ENCODE assay signal across 13 cellular contexts in genomic region chr6:143700684-143701342, GRCh38. TPM values are rescaled to one million over a fixed set of nuclear protein-coding genes. Genes with fewer than 3 reads are reported as not detected.
DNase-seq lines count a peak whose midpoint lies in the region; ATAC-seq and TF ChIP-seq lines count a peak whose summit lies in the region.
"Had no signal": no experiment of that assay in that cellular context is flagged by ENCODE, and none has a peak within 500 bp of the region (broad histone marks: within the 10 kb centered on the region; RNA-seq: fewer than 3 reads in every experiment).

No MANE protein-coding gene starts in this region.

- ATAC-seq in right cardiac atrium: peak; percentile 53 to 70
- ATAC-seq in HG03354 (IDR thresholded peaks at IDR 0.05; ENCODE audit: poor library complexity, severe bottlenecking, unreplicated experiment): no peak
- no peak for ATAC-seq in GM21786 (IDR thresholded peaks at IDR 0.05; ENCODE audit: unreplicated experiment)

- H3K27ac ChIP-seq in right cardiac atrium (ENCODE audit: low read length) (no peak overlapping the region), stomach (peak overlapping the region; percentile 8 to 75 (median 70)), Peyer's patch (peak overlapping the region in 1 of 4 donors; percentile 28)

- TF ChIP-seq EP300 in stomach (IDR thresholded peaks at IDR 0.05): no peak

- DNase-seq in NCI-H146 treated with DMSO at 0.1 percent for 48 hours (lab: John Stamatoyannopoulos, UW; ENCODE audit: unreplicated experiment) (peak; percentile 94), chondrocyte (ENCODE audit: low spot score) (no peak), right cardiac atrium (no peak), stomach (no peak), Peyer's patch (no peak)
- no peak for DNase-seq in activated naive CD4-positive, alpha-beta T cell treated with Interleukin-2 at 50 U/mL for 16 hours
- DNase-seq: activated gamma-delta T cell treated with Interleukin-2 at 50 U/mL for 16 hours, immature natural killer cell, NCI-H1694 treated with DMSO at 0.1 percent for 48 hours, SIG-M5, thyroid gland had no signal

- peaks cover 1% of the 10 kb centered on the region for H3K4me1 ChIP-seq in right cardiac atrium (ENCODE audit: control insufficient read depth, insufficient read depth, low read length)
- H3K4me1 ChIP-seq in stomach: peaks cover 27 to 73% (median 47%) of the 10 kb centered on the region in 4 donors
- peaks cover 0 to 7% (median 0%) of the 10 kb centered on the region in 4 donors for H3K4me1 ChIP-seq in Peyer's patch

- WGBS in right cardiac atrium: 30% methylated on average over 8 of the region's 8 CpGs
- 33 to 47% (median 40%) methylated on average over 8 of the region's 8 CpGs for WGBS in stomach, 5 donors

- H3K27me3 Mint-ChIP-seq in chondrocyte (ENCODE audit: low read depth): no peaks in the 10 kb centered on the region

- H3K27me3 ChIP-seq in right cardiac atrium (ENCODE audit: control insufficient read depth, insufficient read depth): no peaks in the 10 kb centered on the region
- no peaks in the 10 kb centered on the region for H3K27me3 ChIP-seq in stomach
- H3K27me3 ChIP-seq in Peyer's patch: no peaks in the 10 kb centered on the region
- H3K27me3 ChIP-seq: thyroid gland had no signal

- TF ChIP-seq POLR2A in stomach (IDR thresholded peaks at IDR 0.05): no peak
- no peak for TF ChIP-seq POLR2A in Peyer's patch (IDR thresholded peaks at IDR 0.05)

- peak overlapping the region; percentile 49 for H3K4me3 Mint-ChIP-seq in chondrocyte (ENCODE audit: unreplicated experiment)
- H3K4me3 Mint-ChIP-seq: immature natural killer cell had no signal

- peaks cover 77% of the 10 kb centered on the region for H3K4me1 Mint-ChIP-seq in chondrocyte (ENCODE audit: low read depth)

- H3K36me3 ChIP-seq in stomach (no peaks in the 10 kb centered on the region), Peyer's patch (no peaks in the 10 kb centered on the region)
- H3K36me3 ChIP-seq: thyroid gland had no signal

- TF ChIP-seq CTCF in chondrocyte (IDR thresholded peaks at IDR 0.05) (peak; percentile 21), stomach (IDR thresholded peaks at IDR 0.05) (no peak), Peyer's patch (IDR thresholded peaks at IDR 0.05) (no peak)

- no peak overlapping the region for H3K4me3 ChIP-seq in right cardiac atrium (ENCODE audit: low read length)
- no peak overlapping the region for H3K4me3 ChIP-seq in stomach
- no peak overlapping the region for H3K4me3 ChIP-seq in Peyer's patch
- H3K4me3 ChIP-seq: thyroid gland had no signal

- intact Hi-C loops in right cardiac atrium (cut with DNase I) (no loop called here), stomach (cut with DNase I; ENCODE audit: low total_unique reads) (no loop called here)

- peaks cover 6% of the 10 kb centered on the region for H3K36me3 Mint-ChIP-seq in chondrocyte (ENCODE audit: low read depth)

- peak overlapping the region; percentile 76 for H3K27ac Mint-ChIP-seq in chondrocyte (ENCODE audit: unreplicated experiment)
- H3K27ac Mint-ChIP-seq: immature natural killer cell had no signal

- peaks cover 3% of the 10 kb centered on the region for H3K9me3 Mint-ChIP-seq in chondrocyte (ENCODE audit: low read depth)

- H3K9me3 ChIP-seq in right cardiac atrium (ENCODE audit: control insufficient read depth, low read length): no peaks in the 10 kb centered on the region
- no peaks in the 10 kb centered on the region for H3K9me3 ChIP-seq in stomach
- H3K9me3 ChIP-seq in Peyer's patch: no peaks in the 10 kb centered on the region
- H3K9me3 ChIP-seq: thyroid gland had no signal

RNA-seq across cellular contexts. Expression of gene PHACTR2, which starts 23.0 kb away (rescaled TPM):
- 104 to 255 TPM (median 110 TPM) in 3 replicates for total RNA-seq in chondrocyte
- total RNA-seq in right cardiac atrium: 10 to 100 TPM; 47.3 to 75.7 (median 59.9) TPM
- polyA plus RNA-seq in right cardiac atrium: 10.7 TPM
- 100 to 1,000 TPM in 2 of 5 donors, 10 to 100 TPM in 3; 25.8 to 126 (median 59.6) TPM for total RNA-seq in stomach
- 10 to 100 TPM in 2 of 3 donors, 1 to 10 TPM in 1; 3.0 to 14.1 (median 10.6) TPM for polyA plus RNA-seq in stomach
- total RNA-seq in Peyer's patch: 10 to 100 TPM; 39.8 to 99.0 (median 49.3) TPM

Comparison
In these comparisons a context has a peak if more than half of its experiments do, and no peak if none do; other contexts are left out.
1. ATAC-seq: peak in right cardiac atrium (2 of 2); none in HG03354 (single experiment) and GM21786 (single experiment).